Comparison of ENCODE assay signal across 1 cellular context in genomic region chr1:150961756-150962155, GRCh38.
TF ChIP-seq lines count a peak whose summit lies in the region.

No MANE protein-coding gene starts in this region.

TF ChIP-seq in GM12878, 131 proteins besides CTCF, POLR2A, EP300 and RAD21:
- TF ChIP-seq TARDBP (IDR thresholded peaks at IDR 0.05; ENCODE audit: borderline replicate concordance) (no peak), CBFB (IDR thresholded peaks at IDR 0.05; ENCODE audit: low read depth) (no peak), RCOR1 (conservative IDR thresholded peaks at IDR 0.05; ENCODE audit: low read depth, low read length) (no peak), TCF3 (IDR thresholded peaks at IDR 0.05; ENCODE audit: borderline replicate concordance, insufficient read depth, low read depth, low read length) (no peak), WRNIP1 (IDR thresholded peaks at IDR 0.05; ENCODE audit: borderline replicate concordance, low read depth, low read length) (no peak), PAX8 (IDR thresholded peaks at IDR 0.05) (no peak), ZNF217 (IDR thresholded peaks at IDR 0.05) (no peak), SMAD1 (IDR thresholded peaks at IDR 0.05; ENCODE audit: low read depth, partially characterized antibody) (no peak), POU2F2 (IDR thresholded peaks at IDR 0.05; ENCODE audit: borderline replicate concordance, low read depth, low read length) (no peak), PML (IDR thresholded peaks at IDR 0.05; ENCODE audit: low read length) (no peak), RB1 (IDR thresholded peaks at IDR 0.05; ENCODE audit: borderline replicate concordance) (no peak), PAX5 (IDR thresholded peaks at IDR 0.05; ENCODE audit: borderline replicate concordance, low read depth, low read length) (no peak), MTA3 (IDR thresholded peaks at IDR 0.05; ENCODE audit: borderline replicate concordance, low read length) (no peak), MYC (IDR thresholded peaks at IDR 0.05; ENCODE audit: insufficient read depth, insufficient read length, insufficient replicate concordance, low read length, severe bottlenecking) (no peak), TCF12 (IDR thresholded peaks at IDR 0.05; ENCODE audit: low read depth, low read length) (no peak)
- TF ChIP-seq, protein P1, sequence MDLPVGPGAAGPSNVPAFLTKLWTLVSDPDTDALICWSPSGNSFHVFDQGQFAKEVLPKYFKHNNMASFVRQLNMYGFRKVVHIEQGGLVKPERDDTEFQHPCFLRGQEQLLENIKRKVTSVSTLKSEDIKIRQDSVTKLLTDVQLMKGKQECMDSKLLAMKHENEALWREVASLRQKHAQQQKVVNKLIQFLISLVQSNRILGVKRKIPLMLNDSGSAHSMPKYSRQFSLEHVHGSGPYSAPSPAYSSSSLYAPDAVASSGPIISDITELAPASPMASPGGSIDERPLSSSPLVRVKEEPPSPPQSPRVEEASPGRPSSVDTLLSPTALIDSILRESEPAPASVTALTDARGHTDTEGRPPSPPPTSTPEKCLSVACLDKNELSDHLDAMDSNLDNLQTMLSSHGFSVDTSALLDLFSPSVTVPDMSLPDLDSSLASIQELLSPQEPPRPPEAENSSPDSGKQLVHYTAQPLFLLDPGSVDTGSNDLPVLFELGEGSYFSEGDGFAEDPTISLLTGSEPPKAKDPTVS (IDR thresholded peaks at IDR 0.05; ENCODE audit: low read depth, low read length) = no peak
TF ChIP-seq in GM12878: peak in this region for 0.
